Comparison of ENCODE assay signal across 1 cellular context in genomic region chr2:112055110-112055832, GRCh38.
TF ChIP-seq lines count a peak whose summit lies in the region.

Gene TMEM87B, plus strand, starts transcription at chr2:112055269. Its CDS starts 323 bp downstream, at chr2:112055592.

TF ChIP-seq in K562, 482 proteins besides CTCF, POLR2A, EP300 and RAD21 (continued from another document):
- TF ChIP-seq VEZF1 (CRISPR knock-in tag; IDR thresholded peaks at IDR 0.05) (peak; percentile 91), E2F1 (CRISPR knock-in tag; IDR thresholded peaks at IDR 0.05) (peak; percentile 81; the same call in 1 of the 2 replicates), RBM14 (IDR thresholded peaks at IDR 0.05; ENCODE audit: borderline replicate concordance, insufficient read depth, low read depth, low read length) (0 out of 2 replicates have a peak, but pooled peaks have one; percentile 86), ZNF586 (CRISPR knock-in tag; conservative IDR thresholded peaks at IDR 0.05) (no peak), POLR2G (IDR thresholded peaks at IDR 0.05; ENCODE audit: low read depth, low read length) (peak; percentile 95), L3MBTL2 (IDR thresholded peaks at IDR 0.05) (peak; percentile 87), SMAD4 (CRISPR knock-in tag; conservative IDR thresholded peaks at IDR 0.05) (peak; percentile 99), E2F3 (CRISPR knock-in tag; IDR thresholded peaks at IDR 0.05) (peak; percentile 78), SMARCA4 (IDR thresholded peaks at IDR 0.05) (peak; percentile 85), MAX (CRISPR knock-in tag; IDR thresholded peaks at IDR 0.05) (peak; percentile 90), FOS (IDR thresholded peaks at IDR 0.05; ENCODE audit: extremely low read depth, insufficient read length) (no peak), OTX1 (CRISPR knock-in tag; IDR thresholded peaks at IDR 0.05) (peak; percentile 93), ETV6 (IDR thresholded peaks at IDR 0.05; ENCODE audit: borderline replicate concordance in 1 of 2, low read depth in 2 of 2, low read length in 1 of 2) (peak in 1 of 2 experiments; percentile 62; a peak in 1 of 4 replicates), ETV6 (CRISPR knock-in tag; IDR thresholded peaks at IDR 0.05; ENCODE audit: borderline replicate concordance) (no peak), HDAC1 (IDR thresholded peaks at IDR 0.05) (peak in 1 of 2 experiments; percentile 93; a peak in 2 of 4 replicates), TGIF2 (CRISPR knock-in tag; IDR thresholded peaks at IDR 0.05) (0 out of 2 replicates have a peak, but pooled peaks have one; percentile 73), ZNF431 (CRISPR knock-in tag; IDR thresholded peaks at IDR 0.05) (peak; percentile 70), POLR2H (tag; IDR thresholded peaks at IDR 0.05; ENCODE audit: low read depth) (peak; percentile 72), RERE (CRISPR knock-in tag; IDR thresholded peaks at IDR 0.05; ENCODE audit: borderline replicate concordance) (peak; percentile 94; the same call in 1 of the 2 replicates), ZBTB2 (IDR thresholded peaks at IDR 0.05) (peak; percentile 67), CHD2 (IDR thresholded peaks at IDR 0.05; ENCODE audit: low read depth, low read length) (peak; percentile 47; the same call in 1 of the 2 replicates), NR2C2 (CRISPR knock-in tag; IDR thresholded peaks at IDR 0.05) (no peak), NR2C2 (tag; IDR thresholded peaks at IDR 0.05) (no peak; the same call in 1 of the 2 replicates), ZNF12 (CRISPR knock-in tag; IDR thresholded peaks at IDR 0.05) (peak; percentile 66), FOXJ2 (tag; IDR thresholded peaks at IDR 0.05) (no peak), MITF (IDR thresholded peaks at IDR 0.05) (0 out of 2 replicates have a peak, but pooled peaks have one; percentile 25), ZNF316 (IDR thresholded peaks at IDR 0.05) (no peak), HDGF (IDR thresholded peaks at IDR 0.05) (peak; percentile 36; the same call in 1 of the 2 replicates), RNF2 (IDR thresholded peaks at IDR 0.05) (peak; percentile 92), PCBP1 (IDR thresholded peaks at IDR 0.05; ENCODE audit: low read depth, low read length, poor library complexity, severe bottlenecking) (peak; percentile 93), MEIS2 (IDR thresholded peaks at IDR 0.05; ENCODE audit: partially characterized antibody) (peak; percentile 38), TEAD4 (IDR thresholded peaks at IDR 0.05; ENCODE audit: low read length) (peak; percentile 89), TEAD4 (CRISPR knock-in tag; IDR thresholded peaks at IDR 0.05; ENCODE audit: borderline replicate concordance) (peak; percentile 51; the same call in 1 of the 2 replicates), ZNF639 (CRISPR knock-in tag; conservative IDR thresholded peaks at IDR 0.05 in 1 of 2, IDR thresholded peaks at IDR 0.05 in 1 of 2) (peak in 1 of 2 experiments; percentile 86; a peak in 2 of 4 replicates), SNIP1 (IDR thresholded peaks at IDR 0.05; ENCODE audit: low read depth) (no peak), E2F6 (IDR thresholded peaks at IDR 0.05; ENCODE audit: borderline replicate concordance in 1 of 2, extremely low read depth in 1 of 2, insufficient read depth in 1 of 2, insufficient read length in 1 of 2, low read depth in 1 of 2, low read length in 1 of 2, poor library complexity in 1 of 2, severe bottlenecking in 1 of 2) (peak; percentile 84 to 96), USF1 (CRISPR knock-in tag; IDR thresholded peaks at IDR 0.05) (peak; percentile 30; the same call in 1 of the 2 replicates), U2AF2 (optimal IDR thresholded peaks at IDR 0.05; ENCODE audit: low read depth, low read length) (no peak), KDM2B (CRISPR knock-in tag; IDR thresholded peaks at IDR 0.05) (peak; percentile 63; the same call in 1 of the 2 replicates), SMAD1 (IDR thresholded peaks at IDR 0.05; ENCODE audit: low read depth, low read length, partially characterized antibody) (peak; percentile 53), PHB2 (IDR thresholded peaks at IDR 0.05; ENCODE audit: low read depth) (0 out of 2 replicates have a peak, but pooled peaks have one; percentile 31), PHF8 (IDR thresholded peaks at IDR 0.05; ENCODE audit: borderline replicate concordance, low read length) (peak; percentile 60; the same call in 1 of the 2 replicates), ZBTB43 (CRISPR knock-in tag; IDR thresholded peaks at IDR 0.05) (peak; percentile 61; the same call in 1 of the 2 replicates), ELF2 (CRISPR knock-in tag; IDR thresholded peaks at IDR 0.05) (peak; percentile 60)
